Comparison of ENCODE assay signal across 21 cellular contexts in genomic region chr11:12218909-12219308, GRCh38.
DNase-seq lines count a peak whose midpoint lies in the region; ATAC-seq, FAIRE-seq and TF ChIP-seq lines count a peak whose summit lies in the region.
"Had no signal": no experiment of that assay in that cellular context is flagged by ENCODE, and none has a peak within 500 bp of the region (broad histone marks: within the 10 kb centered on the region; RNA-seq: fewer than 3 reads in every experiment).

No MANE protein-coding gene starts in this region.

- H3K9me2 ChIP-seq in GM23338 (ENCODE audit: insufficient read depth): no peaks in the 10 kb centered on the region

- H3K27me3 ChIP-seq in esophagus muscularis mucosa: no peaks in the 10 kb centered on the region
- H3K27me3 ChIP-seq in thyroid gland: no peaks in the 10 kb centered on the region
- H3K27me3 ChIP-seq in neural progenitor cell: no peaks in the 10 kb centered on the region
- H3K27me3 ChIP-seq in GM23338 (ENCODE audit: insufficient read depth): no peaks in the 10 kb centered on the region
- no peaks in the 10 kb centered on the region for H3K27me3 ChIP-seq in prostate gland (replicated peaks; ENCODE audit: insufficient read depth)
- H3K27me3 ChIP-seq: adrenal gland had no signal

- H3K9ac ChIP-seq in neural progenitor cell: no peak overlapping the region

- POLR2A ChIA-PET in A549 (lab: Yijun Ruan, JAX): no interaction called here

- TF ChIP-seq EP300 in A549 (IDR thresholded peaks at IDR 0.05) (no peak), esophagus muscularis mucosa (IDR thresholded peaks at IDR 0.05) (no peak)

- no peak for ATAC-seq in A549
- no peak for ATAC-seq in GM23338
- ATAC-seq: esophagus mucosa, T-helper 17 cell had no signal

- H3K36me3 Mint-ChIP-seq in progenitor cell of endocrine pancreas (ENCODE audit: insufficient read depth) (no peaks in the 10 kb centered on the region), neural progenitor cell (no peaks in the 10 kb centered on the region), GM23338 (ENCODE audit: low read depth) (no peaks in the 10 kb centered on the region)

- H3K4me3 ChIP-seq in A549 (no peak overlapping the region), esophagus muscularis mucosa (no peak overlapping the region), thyroid gland (replicated peaks in 1 of 3) (no peak overlapping the region), neural progenitor cell (no peak overlapping the region), GM23338 (no peak overlapping the region), prostate gland (no peak overlapping the region)
- H3K4me3 ChIP-seq: adrenal gland had no signal

- CTCF ChIA-PET in A549 (lab: Yijun Ruan, JAX): interaction anchor here (0.6 to 5.2 kb wide), 6 partner anchors 10 to 287 kb away, joined by 3 to 20 read pairs (median 4); no protein-coding TSS in a partner anchor

- H3K9me3 ChIP-seq in A549: no peaks in the 10 kb centered on the region
- no peaks in the 10 kb centered on the region for H3K9me3 ChIP-seq in esophagus muscularis mucosa
- H3K9me3 ChIP-seq in thyroid gland: no peaks in the 10 kb centered on the region
- H3K9me3 ChIP-seq in neural progenitor cell (ENCODE audit: low read depth): no peaks in the 10 kb centered on the region
- no peaks in the 10 kb centered on the region for H3K9me3 ChIP-seq in prostate gland
- H3K9me3 ChIP-seq: adrenal gland had no signal

- no peak overlapping the region for H2AFZ ChIP-seq in neural progenitor cell (replicated peaks)
- no peak overlapping the region for H2AFZ ChIP-seq in GM23338

- TF ChIP-seq RAD21 in A549 (conservative IDR thresholded peaks at IDR 0.05 in 1 of 2, IDR thresholded peaks at IDR 0.05 in 1 of 2): no peak

- 47% methylated on average over 4 of the region's 4 CpGs for WGBS in A549 (ENCODE audit: missing lambda C conversion rate)
- 77% methylated on average over 4 of the region's 4 CpGs for WGBS in esophagus muscularis mucosa
- 80 to 89% methylated on average over 4 of the region's 4 CpGs for WGBS in thyroid gland, 2 donors
- 90% methylated on average over 4 of the region's 4 CpGs for WGBS in prostate gland

- H3K27ac ChIP-seq in A549: peak overlapping the region; percentile 7 to 59; a peak in 3 of 6 replicates
- H3K27ac ChIP-seq in esophagus muscularis mucosa (replicated peaks in 1 of 4): peak overlapping the region; percentile 69 to 83 (median 76)
- H3K27ac ChIP-seq in thyroid gland: no peak overlapping the region
- H3K27ac ChIP-seq in neural progenitor cell: no peak overlapping the region
- H3K27ac ChIP-seq in GM23338 (ENCODE audit: low read depth): no peak overlapping the region
- no peak overlapping the region for H3K27ac ChIP-seq in prostate gland
- H3K27ac ChIP-seq: WERI-Rb-1 had no signal

- no peak for FAIRE-seq in A549 (lab: Jason Lieb, UNC)

- H3K4me2 ChIP-seq in A549 (peak overlapping the region; percentile 50), neural progenitor cell (no peak overlapping the region), GM23338 (no peak overlapping the region)

- H3F3A ChIP-seq in neural progenitor cell (ENCODE audit: low read depth) (no peaks in the 10 kb centered on the region), GM23338 (replicated peaks; ENCODE audit: low read depth) (no peaks in the 10 kb centered on the region)

- H3K36me3 ChIP-seq in esophagus muscularis mucosa (peaks cover 0 to 55% (median 48%) of the 10 kb centered on the region in 4 donors), thyroid gland (peaks cover 0 to 6% of the 10 kb centered on the region in 2 donors), neural progenitor cell (no peaks in the 10 kb centered on the region), GM23338 (ENCODE audit: insufficient read depth) (no peaks in the 10 kb centered on the region), prostate gland (no peaks in the 10 kb centered on the region)
- H3K36me3 ChIP-seq: adrenal gland, WERI-Rb-1 had no signal

- H3K9me3 Mint-ChIP-seq in progenitor cell of endocrine pancreas (ENCODE audit: low read depth) (no peaks in the 10 kb centered on the region), neural progenitor cell (no peaks in the 10 kb centered on the region), GM23338 (no peaks in the 10 kb centered on the region; the same call in 2 of the 3 replicates)
- H3K9me3 Mint-ChIP-seq: CD4-positive, CD25-positive, alpha-beta regulatory T cell had no signal

- no peak overlapping the region for H3K4me3 Mint-ChIP-seq in progenitor cell of endocrine pancreas (ENCODE audit: low read depth)
- no peak overlapping the region for H3K4me3 Mint-ChIP-seq in neural progenitor cell
- H3K4me3 Mint-ChIP-seq in GM23338: no peak overlapping the region
- H3K4me3 Mint-ChIP-seq: CD4-positive, CD25-positive, alpha-beta regulatory T cell; T-helper 17 cell had no signal

- no peak for DNase-seq in A549 (ENCODE audit: low read depth in 1 of 2, low spot score in 1 of 2)
- peak; percentile 70 for DNase-seq in HT-29 (ENCODE audit: low spot score)
- no peak for DNase-seq in esophagus muscularis mucosa (ENCODE audit: extremely low spot score)
- no peak for DNase-seq in progenitor cell of endocrine pancreas (ENCODE audit: low spot score, unreplicated experiment)
- no peak for DNase-seq in thyroid gland
- DNase-seq in neural progenitor cell (ENCODE audit: low spot score): no peak
- no peak for DNase-seq in GM23338 (ENCODE audit: low spot score)
- DNase-seq in prostate gland (ENCODE audit: low spot score): no peak
- DNase-seq: activated CD4-positive, alpha-beta T cell treated with anti-CD3 and anti-CD28 coated beads, Interleukin-2, amount 50 U/mL, for 4 hours; activated gamma-delta T cell treated with Interleukin-2 at 50 U/mL for 16 hours; adrenal gland; caudate nucleus; CD4-positive, CD25-positive, alpha-beta regulatory T cell; effector CD4-positive, alpha-beta T cell; NCI-H1105 treated with DMSO at 0.1 percent for 48 hours; NCI-H2171; SIG-M5; stimulated activated CD4-positive, alpha-beta T cell treated with anti-CD3 and anti-CD28 coated beads, Interleukin-2, amount 100 ng/mL, for 24 hours; T-helper 17 cell; WERI-Rb-1 had no signal

- H3K4me1 ChIP-seq in A549: peaks cover 25% of the 10 kb centered on the region
- H3K4me1 ChIP-seq in esophagus muscularis mucosa: peaks cover 48 to 89% (median 79%) of the 10 kb centered on the region in 4 donors
- H3K4me1 ChIP-seq in thyroid gland: peaks cover 26 to 32% of the 10 kb centered on the region in 2 donors
- peaks cover 7% of the 10 kb centered on the region for H3K4me1 ChIP-seq in neural progenitor cell
- H3K4me1 ChIP-seq in GM23338 (ENCODE audit: insufficient read depth): 0 out of 2 replicates have a peak, but pooled peaks cover 3% of the 10 kb centered on the region
- H3K4me1 ChIP-seq in prostate gland (replicated peaks): peaks cover 24% of the 10 kb centered on the region

- H3K4me1 Mint-ChIP-seq in progenitor cell of endocrine pancreas (ENCODE audit: low read depth) (peaks cover 62% of the 10 kb centered on the region), neural progenitor cell (peaks cover 34% of the 10 kb centered on the region), GM23338 (peaks cover 15% of the 10 kb centered on the region; the same call in 2 of the 3 replicates)

- TF ChIP-seq CTCF in A549 (IDR thresholded peaks at IDR 0.05) (no peak), esophagus muscularis mucosa (IDR thresholded peaks at IDR 0.05) (no peak), progenitor cell of endocrine pancreas (IDR thresholded peaks at IDR 0.05; ENCODE audit: unreplicated experiment) (no peak), thyroid gland (IDR thresholded peaks at IDR 0.05) (no peak), neural progenitor cell (IDR thresholded peaks at IDR 0.05) (no peak), GM23338 (conservative IDR thresholded peaks at IDR 0.05; ENCODE audit: low read depth in 2 of 2) (no peak), prostate gland (IDR thresholded peaks at IDR 0.05) (no peak)

- intact Hi-C loops in esophagus muscularis mucosa (cut with DNase I) (no loop called here), thyroid gland (cut with DNase I) (no loop called here), prostate gland (cut with DNase I) (no loop called here)

- H4K20me1 ChIP-seq in neural progenitor cell (ENCODE audit: low read depth) (no peaks in the 10 kb centered on the region), GM23338 (replicated peaks; ENCODE audit: insufficient read depth) (no peaks in the 10 kb centered on the region)

- no peaks in the 10 kb centered on the region for H3K79me2 ChIP-seq in neural progenitor cell (ENCODE audit: low read depth)
- H3K79me2 ChIP-seq in GM23338 (replicated peaks; ENCODE audit: insufficient read depth): no peaks in the 10 kb centered on the region

- H3K27ac Mint-ChIP-seq in progenitor cell of endocrine pancreas: peak overlapping the region; percentile 93
- H3K27ac Mint-ChIP-seq in neural progenitor cell: no peak overlapping the region
- H3K27ac Mint-ChIP-seq in GM23338: no peak overlapping the region

- H3K27me3 Mint-ChIP-seq in progenitor cell of endocrine pancreas (no peaks in the 10 kb centered on the region), neural progenitor cell (ENCODE audit: insufficient read depth, low read depth) (peaks cover 19% of the 10 kb centered on the region), GM23338 (ENCODE audit: insufficient read depth, low read depth, poor library complexity) (peaks cover 3% of the 10 kb centered on the region)
- H3K27me3 Mint-ChIP-seq: CD4-positive, CD25-positive, alpha-beta regulatory T cell; T-helper 17 cell had no signal

- TF ChIP-seq POLR2A in A549 (IDR thresholded peaks at IDR 0.05; ENCODE audit: low read length): no peak
- TF ChIP-seq POLR2A in esophagus muscularis mucosa (IDR thresholded peaks at IDR 0.05; ENCODE audit: low read depth): no peak
- TF ChIP-seq POLR2A in thyroid gland (IDR thresholded peaks at IDR 0.05): no peak
- TF ChIP-seq POLR2A in prostate gland (IDR thresholded peaks at IDR 0.05): no peak

TF ChIP-seq in A549, 52 proteins besides CTCF, POLR2A, EP300 and RAD21 (continues in another document):
- no peak for TF ChIP-seq MYC (IDR thresholded peaks at IDR 0.05; ENCODE audit: borderline replicate concordance, low read length)
- no peak for TF ChIP-seq TP53 (CRISPR knock-in tag; IDR thresholded peaks at IDR 0.05)
- no peak for TF ChIP-seq CBX2 (IDR thresholded peaks at IDR 0.05; ENCODE audit: borderline replicate concordance, low read depth)
- no peak for TF ChIP-seq MAZ (IDR thresholded peaks at IDR 0.05; ENCODE audit: borderline replicate concordance, low read depth, low read length)
- TF ChIP-seq CHD4 (IDR thresholded peaks at IDR 0.05; ENCODE audit: borderline replicate concordance): no peak
- no peak for TF ChIP-seq FOSB (CRISPR knock-in tag; IDR thresholded peaks at IDR 0.05)

TF ChIP-seq in GM23338, 12 proteins besides CTCF, POLR2A, EP300 and RAD21 (continues in another document):
- TF ChIP-seq JUNB (IDR thresholded peaks at IDR 0.05; ENCODE audit: unreplicated experiment) (no peak), ETS1 (IDR thresholded peaks at IDR 0.05) (no peak)

Comparison
In these comparisons a context has a peak if more than half of its experiments do, and no peak if none do; other contexts are left out.
1. H3K27ac ChIP-seq: peak in A549 (2 of 2) and esophagus muscularis mucosa (4 of 4); none in thyroid gland (0 of 3), neural progenitor cell (single experiment), GM23338 (single experiment) and prostate gland (0 of 2).